Comparison of ENCODE assay signal across 8 cellular contexts in the genomic region with DNA sequence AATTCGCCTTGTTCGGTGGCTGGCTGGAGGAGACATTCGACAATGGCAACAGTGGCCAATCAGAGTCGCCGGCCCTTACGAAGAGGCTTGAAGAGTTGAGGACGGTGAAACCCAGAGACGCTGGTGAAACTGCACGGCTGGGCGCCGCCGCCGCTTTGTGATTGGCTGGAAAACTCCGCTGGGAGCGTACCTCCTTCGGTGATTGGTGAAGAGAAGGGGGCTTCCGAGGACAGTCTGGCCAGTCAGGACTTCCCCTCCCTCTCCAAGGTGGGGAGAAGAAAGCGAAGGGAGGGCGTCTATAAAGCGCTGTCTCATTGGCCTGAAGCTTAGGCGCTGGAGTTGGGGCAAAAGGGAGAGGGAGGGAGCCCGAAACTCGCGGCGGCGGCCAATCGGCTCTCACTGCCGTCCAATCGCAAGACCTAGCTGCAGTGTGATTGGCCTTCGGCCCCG. TPM values are rescaled to one million over a fixed set of nuclear protein-coding genes. Genes with fewer than 3 reads are reported as not detected.
DNase-seq lines count a peak whose midpoint lies in the region; ATAC-seq and TF ChIP-seq lines count a peak whose summit lies in the region.

No MANE protein-coding gene starts in this region.

- TF ChIP-seq CTCF in AG04449 (IDR thresholded peaks at IDR 0.05; ENCODE audit: insufficient read depth, low read length, missing control alignments) (no peak), SU-DHL-6 (IDR thresholded peaks at IDR 0.05; ENCODE audit: insufficient read depth, low read length, poor library complexity, severe bottlenecking) (no peak), choroid plexus epithelial cell (conservative IDR thresholded peaks at IDR 0.05; ENCODE audit: low read depth, low read length) (no peak), kidney epithelial cell (IDR thresholded peaks at IDR 0.05; ENCODE audit: insufficient read depth, low read length, poor library complexity, severe bottlenecking) (no peak)

- peaks cover 57% of the 10 kb centered on the region for H3K79me2 ChIP-seq in SU-DHL-6 (ENCODE audit: insufficient read depth, low read length)

- H3K4me3 ChIP-seq in AG04449 (ENCODE audit: low read depth, low read length) = peak overlapping the region; percentile 87
- H3K4me3 ChIP-seq in SU-DHL-6 (ENCODE audit: insufficient read depth, low read length, poor library complexity, severe bottlenecking) = peak overlapping the region; percentile 92
- H3K4me3 ChIP-seq in choroid plexus epithelial cell (ENCODE audit: low read depth, low read length) = peak overlapping the region; percentile 88
- peak overlapping the region; percentile 94 for H3K4me3 ChIP-seq in kidney epithelial cell (ENCODE audit: low read depth, low read length)

- no peaks in the 10 kb centered on the region for H3K9me3 ChIP-seq in SU-DHL-6 (ENCODE audit: insufficient read depth, low read length)

- peak overlapping the region; percentile 98 for H3K4me2 ChIP-seq in SU-DHL-6 (ENCODE audit: low read depth, low read length, poor library complexity, severe bottlenecking)

- H2AFZ ChIP-seq in SU-DHL-6 (ENCODE audit: low read depth, low read length, severe bottlenecking) = no peak overlapping the region

- H3F3A ChIP-seq in SU-DHL-6 (ENCODE audit: insufficient read depth) = peaks cover 18% of the 10 kb centered on the region

- H4K20me1 ChIP-seq in SU-DHL-6 (ENCODE audit: low read depth, low read length) = peaks cover 31% of the 10 kb centered on the region

- ATAC-seq in GM18498 (IDR thresholded peaks at IDR 0.05; ENCODE audit: unreplicated experiment) (peak; percentile 69), HG02885 (IDR thresholded peaks at IDR 0.05; ENCODE audit: poor library complexity, unreplicated experiment) (peak; percentile 67)

- peak overlapping the region; percentile 95 for H3K27ac ChIP-seq in SU-DHL-6 (ENCODE audit: low read depth, low read length)

- peaks cover 6% of the 10 kb centered on the region; the same call in 1 of the 2 replicates for H3K36me3 ChIP-seq in SU-DHL-6 (ENCODE audit: low read length)
- no peaks in the 10 kb centered on the region for H3K36me3 ChIP-seq in kidney epithelial cell (ENCODE audit: control insufficient read depth, insufficient read depth, low read length)

- CTCF ChIA-PET in AG04449 (lab: Yijun Ruan, JAX) = interaction anchor here (1.1 to 2.1 kb wide), 4 partner anchors 12 to 89 kb away, joined by 3 to 6 read pairs (median 3); no protein-coding TSS in a partner anchor

- DNase-seq in AG04449 (ENCODE audit: low read depth, low spot score) (peak; percentile 100), NCI-H1436 treated with DMSO at 0.1 percent for 48 hours (lab: John Stamatoyannopoulos, UW) (peak; percentile 100), choroid plexus epithelial cell (ENCODE audit: low read depth) (peak; percentile 100), kidney epithelial cell (ENCODE audit: low read depth) (peak; percentile 98)
- peak in 3 of 4 experiments; percentile 80 to 97 (median 96) for DNase-seq in stimulated activated CD4-positive, alpha-beta T cell treated with anti-CD3 and anti-CD28 coated beads, Interleukin-1b, Interleukin-23, amount 100 ng/mL, for 24 hours (ENCODE audit: low read depth in 4 of 4, low spot score in 1 of 4)

- peak overlapping the region; percentile 74 for H3K9ac ChIP-seq in SU-DHL-6 (ENCODE audit: low read length)

- H3K9me2 ChIP-seq in SU-DHL-6 (replicated peaks; ENCODE audit: insufficient read depth, low read length) = no peaks in the 10 kb centered on the region

- H3K27me3 ChIP-seq in SU-DHL-6 (ENCODE audit: low read length) (no peaks in the 10 kb centered on the region), kidney epithelial cell (ENCODE audit: control insufficient read depth, insufficient read depth, low read length) (no peaks in the 10 kb centered on the region)

- POLR2A ChIA-PET in AG04449 (lab: Yijun Ruan, JAX) = interaction anchor here (0.5 to 1.5 kb wide), 9 partner anchors 19 to 645 kb away, joined by 3 to 6 read pairs (median 3); no protein-coding TSS in a partner anchor

RNA-seq across cellular contexts. Expression of gene GSK3B, which starts 0.6 kb away (rescaled TPM):
- 67.5 and 71.6 TPM in 2 replicates for total RNA-seq in kidney epithelial cell

Comparison
In these comparisons a context has a peak if more than half of its experiments do, and no peak if none do; other contexts are left out.
1. Peak in every context shown above with its lines: DNase-seq, ATAC-seq, H3K4me3 ChIP-seq and H3K27ac ChIP-seq.